Comparison of ENCODE assay signal across 10 cellular contexts in the genomic region with DNA sequence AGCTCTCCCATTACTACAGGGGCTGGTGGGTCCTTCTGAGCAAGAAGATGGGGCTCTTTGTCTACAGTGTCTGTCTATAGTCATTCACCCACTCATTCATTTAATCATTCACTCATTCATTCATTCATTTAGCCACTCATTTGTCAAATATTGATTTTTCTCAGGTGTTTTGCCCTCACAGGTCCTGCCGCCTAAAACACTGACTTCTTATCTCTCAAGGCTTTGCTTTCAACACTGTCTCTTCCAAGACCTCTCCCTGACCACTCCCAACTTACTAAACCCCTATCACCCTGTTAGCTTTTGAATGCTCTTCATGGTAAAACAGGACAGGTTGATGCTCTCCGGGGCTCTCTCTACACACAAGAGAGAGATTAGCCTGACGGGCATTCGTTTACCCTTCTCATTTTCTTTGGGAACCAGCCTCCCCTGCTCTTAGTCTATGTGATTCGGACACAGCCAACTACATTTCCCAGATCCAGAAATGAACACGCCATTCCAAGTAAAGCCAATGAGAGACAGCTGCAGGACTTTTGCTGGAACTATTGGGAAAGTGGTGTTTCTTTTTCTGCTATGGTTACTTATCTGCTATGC. TPM values are rescaled to one million over a fixed set of nuclear protein-coding genes. Genes with fewer than 3 reads are reported as not detected.
DNase-seq lines count a peak whose midpoint lies in the region; ATAC-seq and TF ChIP-seq lines count a peak whose summit lies in the region.
"Had no signal": no experiment of that assay in that cellular context is flagged by ENCODE, and none has a peak within 500 bp of the region (broad histone marks: within the 10 kb centered on the region; RNA-seq: fewer than 3 reads in every experiment).

No MANE protein-coding gene starts in this region.

- H3K36me3 ChIP-seq in mammary epithelial cell (ENCODE audit: insufficient read depth, low read length): no peaks in the 10 kb centered on the region
- no peaks in the 10 kb centered on the region for H3K36me3 ChIP-seq in body of pancreas (replicated peaks in 1 of 2; ENCODE audit: insufficient read depth in 1 of 2, low read depth in 2 of 2)
- H3K36me3 ChIP-seq in vagina: no peaks in the 10 kb centered on the region

- H3K4me1 ChIP-seq in mammary epithelial cell (ENCODE audit: insufficient read depth, low read length): no peaks in the 10 kb centered on the region
- peaks cover 11% of the 10 kb centered on the region for H3K4me1 ChIP-seq in body of pancreas
- peaks cover 12% of the 10 kb centered on the region for H3K4me1 ChIP-seq in vagina

- POLR2A ChIA-PET in MCF 10A (lab: Yijun Ruan, JAX): interaction anchor here (0.8 to 1.2 kb wide), 2 partner anchors 39 to 88 kb away, joined by 3 read pairs; no protein-coding TSS in a partner anchor

- no peaks in the 10 kb centered on the region for H3K9me3 Mint-ChIP-seq in MCF 10A (ENCODE audit: unreplicated experiment)
- H3K9me3 Mint-ChIP-seq: neural crest cell had no signal

- no peak overlapping the region for H3K4me2 ChIP-seq in mammary epithelial cell (ENCODE audit: insufficient read depth, low read depth, low read length)

- TF ChIP-seq CTCF in mammary epithelial cell (conservative IDR thresholded peaks at IDR 0.05 in 1 of 2, IDR thresholded peaks at IDR 0.05 in 1 of 2; ENCODE audit: extremely low read depth in 1 of 2, insufficient read depth in 1 of 2, low read depth in 1 of 2, low read length in 2 of 2) (no peak), MCF 10A (IDR thresholded peaks at IDR 0.05; ENCODE audit: unreplicated experiment) (no peak), body of pancreas (IDR thresholded peaks at IDR 0.05) (no peak), vagina (IDR thresholded peaks at IDR 0.05) (no peak)

- H3K27me3 ChIP-seq in mammary epithelial cell (ENCODE audit: insufficient read depth, low read length) (no peaks in the 10 kb centered on the region), body of pancreas (no peaks in the 10 kb centered on the region), vagina (no peaks in the 10 kb centered on the region)

- WGBS in mammary epithelial cell (ENCODE audit: low coverage, missing lambda C conversion rate): 88% methylated on average over 6 of the region's 6 CpGs
- 20 to 21% methylated on average over 6 of the region's 6 CpGs for WGBS in body of pancreas, 2 donors

- H3K36me3 Mint-ChIP-seq in MCF 10A (ENCODE audit: insufficient read depth, unreplicated experiment): no peaks in the 10 kb centered on the region

- H3K27ac ChIP-seq in mammary epithelial cell (ENCODE audit: insufficient read depth, low read depth, low read length) (no peak overlapping the region), body of pancreas (no peak overlapping the region), vagina (peak overlapping the region; percentile 48)

- intact Hi-C loops in mammary epithelial cell (cut with micrococcal nuclease) (no loop called here), MCF 10A (cut with micrococcal nuclease) (no loop called here), body of pancreas (cut with DNase I) (no loop called here), vagina (cut with DNase I) (no loop called here)

- no peaks in the 10 kb centered on the region for H3K4me1 Mint-ChIP-seq in MCF 10A (ENCODE audit: insufficient read depth, unreplicated experiment)

- H3K4me3 Mint-ChIP-seq in MCF 10A (ENCODE audit: unreplicated experiment): no peak overlapping the region
- H3K4me3 Mint-ChIP-seq: neural crest cell had no signal

- no peak overlapping the region for H3K9ac ChIP-seq in mammary epithelial cell (ENCODE audit: insufficient read depth, low read length)

- TF ChIP-seq POLR2A in body of pancreas (IDR thresholded peaks at IDR 0.05): no peak
- TF ChIP-seq POLR2A in vagina (IDR thresholded peaks at IDR 0.05): no peak

- H4K20me1 ChIP-seq in mammary epithelial cell (ENCODE audit: insufficient read depth, low read length): no peaks in the 10 kb centered on the region

- BruUV-seq in mammary epithelial cell (replicated peaks; lab: Mats Ljungman, UMichigan) (no TSS peak), MCF 10A (replicated peaks; lab: Mats Ljungman, UMichigan) (no TSS peak)

- dilution Hi-C loops in mammary epithelial cell (cut with HindIII; ENCODE audit: low sequenced_read_pairs): no loop called here

- H3K9me3 ChIP-seq in mammary epithelial cell (replicated peaks; ENCODE audit: insufficient read depth, low read length): no peaks in the 10 kb centered on the region
- no peaks in the 10 kb centered on the region for H3K9me3 ChIP-seq in body of pancreas
- no peaks in the 10 kb centered on the region for H3K9me3 ChIP-seq in vagina

- DNase-seq in mammary epithelial cell (no peak), MCF 10A (ENCODE audit: unreplicated experiment) (no peak), body of pancreas (no peak), vagina (ENCODE audit: extremely low spot score in 2 of 2) (peak; percentile 25 to 43), NCI-H2107 (lab: John Stamatoyannopoulos, UW) (no peak), NCI-H146 treated with DMSO at 0.1 percent for 48 hours (lab: John Stamatoyannopoulos, UW; ENCODE audit: unreplicated experiment) (no peak)

- H3K4me3 ChIP-seq in mammary epithelial cell (replicated peaks in 1 of 3; ENCODE audit: insufficient read depth in 1 of 3, low read depth in 2 of 3, low read length in 3 of 3) (no peak overlapping the region), body of pancreas (no peak overlapping the region), vagina (no peak overlapping the region)

- H3K79me2 ChIP-seq in mammary epithelial cell (ENCODE audit: insufficient read depth, low read length): no peaks in the 10 kb centered on the region

- H2AFZ ChIP-seq in mammary epithelial cell (ENCODE audit: low read depth, low read length): peak overlapping the region; percentile 25

- CTCF ChIA-PET in mammary epithelial cell (lab: Charles Lee; ENCODE audit: low non-redundant PET): no interaction called here
- CTCF ChIA-PET in MCF 10A (lab: Yijun Ruan, JAX): no interaction called here

- H3K27me3 Mint-ChIP-seq in MCF 10A (ENCODE audit: insufficient read depth, unreplicated experiment): no peaks in the 10 kb centered on the region

- in situ Hi-C loops in mammary epithelial cell (cut with MboI; ENCODE audit: low sequenced_read_pairs in 2 of 2): no loop called here

- ATAC-seq in HG03460 (IDR thresholded peaks at IDR 0.05; ENCODE audit: unreplicated experiment) (peak; percentile 24), body of pancreas (peak; percentile 21), HG02623 (IDR thresholded peaks at IDR 0.05; ENCODE audit: unreplicated experiment) (no peak)

- no peak overlapping the region for H3K27ac Mint-ChIP-seq in MCF 10A (ENCODE audit: low read depth, unreplicated experiment)

RNA-seq across cellular contexts. Expression of a gene that starts 22.7 kb away (rescaled TPM):
- total RNA-seq in mammary epithelial cell: not detected
- polyA plus RNA-seq in mammary epithelial cell: not detected
- polyA minus RNA-seq in mammary epithelial cell: not detected
- total RNA-seq in MCF 10A (2022): not detected in 2 replicates
- not detected for total RNA-seq in body of pancreas
- not detected for total RNA-seq in vagina
- total RNA-seq: neural crest cell, temporal lobe had no signal

RNA-seq across cellular contexts. Expression of a gene that starts 43.0 kb away (rescaled TPM):
- total RNA-seq in mammary epithelial cell: 100 to 1,000 TPM in 1 of 2 donors, 10 to 100 TPM in 1; 91.5 to 166 TPM
- 133 TPM for polyA plus RNA-seq in mammary epithelial cell
- polyA minus RNA-seq in mammary epithelial cell: 97.9 TPM
- total RNA-seq in MCF 10A (2022): 60.6 and 64.1 TPM in 2 replicates
- total RNA-seq in body of pancreas: 10 to 100 TPM; 67.5 to 80.1 TPM
- 32.9 TPM for total RNA-seq in vagina

RNA-seq across cellular contexts. Expression of a gene that starts 51.3 kb away (rescaled TPM):
- total RNA-seq in mammary epithelial cell: 100 to 1,000 TPM in 1 of 2 donors, 10 to 100 TPM in 1; 23.5 to 349 TPM
- 390 TPM for polyA plus RNA-seq in mammary epithelial cell
- 448 TPM for polyA minus RNA-seq in mammary epithelial cell
- 150 and 159 TPM in 2 replicates for total RNA-seq in MCF 10A (2022)
- total RNA-seq in body of pancreas: 10 to 100 TPM; 11.5 to 17.1 TPM
- 144 TPM for total RNA-seq in vagina

Comparison
In these comparisons a context has a peak if more than half of its experiments do, and no peak if none do; other contexts are left out.
1. DNase-seq: peak in vagina (2 of 2); none in mammary epithelial cell (single experiment), MCF 10A (single experiment), body of pancreas (0 of 4), NCI-H2107 (single experiment) and NCI-H146 treated with DMSO at 0.1 percent for 48 hours (single experiment).